ENCODE assay signal across 1 cellular context in genomic region chr2:112646791-112647720, GRCh38.
A peak's percentile ranks its signal among the peaks of the same experiment; 100 is the strongest.
TF ChIP-seq lines count a peak whose summit lies in the region.

No MANE protein-coding gene starts in this region.

TF ChIP-seq in HepG2, 621 proteins besides CTCF, POLR2A, EP300 and RAD21:
- 0 out of 2 replicates have a peak, but pooled peaks have one; percentile 19 for TF ChIP-seq PAXIP1 (CRISPR knock-in tag; conservative IDR thresholded peaks at IDR 0.05)
- TF ChIP-seq ZBTB14 (CRISPR knock-in tag; IDR thresholded peaks at IDR 0.05), result no peak
- 0 out of 2 replicates have a peak, but pooled peaks have one; percentile 17 for TF ChIP-seq POLR2G (IDR thresholded peaks at IDR 0.05; ENCODE audit: low read depth, low read length)
- TF ChIP-seq DNMT3B (CRISPR knock-in tag; conservative IDR thresholded peaks at IDR 0.05), result 0 out of 2 replicates have a peak, but pooled peaks have one; percentile 22
- no peak for TF ChIP-seq TFDP2 (CRISPR knock-in tag; IDR thresholded peaks at IDR 0.05)
- peak; percentile 57 for TF ChIP-seq PBX2 (CRISPR knock-in tag; IDR thresholded peaks at IDR 0.05)
- no peak for TF ChIP-seq RERE (CRISPR knock-in tag; IDR thresholded peaks at IDR 0.05; ENCODE audit: low read depth)
- TF ChIP-seq SIN3A (IDR thresholded peaks at IDR 0.05; ENCODE audit: borderline replicate concordance, low read depth, low read length), result 0 out of 2 replicates have a peak, but pooled peaks have one; percentile 33
- no peak for TF ChIP-seq IRF9 (CRISPR knock-in tag; IDR thresholded peaks at IDR 0.05; ENCODE audit: borderline replicate concordance)
- no peak for TF ChIP-seq CSRNP1 (CRISPR knock-in tag; IDR thresholded peaks at IDR 0.05)
- no peak for TF ChIP-seq RCOR2 (CRISPR knock-in tag; IDR thresholded peaks at IDR 0.05)
- TF ChIP-seq POLR2AphosphoS5 (IDR thresholded peaks at IDR 0.05; ENCODE audit: low read depth, low read length), result 0 out of 2 replicates have a peak, but pooled peaks have one; percentile 18
- TF ChIP-seq RNF2 (conservative IDR thresholded peaks at IDR 0.05; ENCODE audit: low read depth), result no peak
- TF ChIP-seq NFIC (IDR thresholded peaks at IDR 0.05; ENCODE audit: low read length), result 0 out of 2 replicates have a peak, but pooled peaks have one; percentile 9
- 0 out of 2 replicates have a peak, but pooled peaks have one; percentile 20 for TF ChIP-seq ZSCAN31 (CRISPR knock-in tag; IDR thresholded peaks at IDR 0.05; ENCODE audit: low read depth)
- no peak for TF ChIP-seq NFE2L1 (CRISPR knock-in tag; IDR thresholded peaks at IDR 0.05; ENCODE audit: borderline replicate concordance)
- no peak for TF ChIP-seq NFE2L2 (IDR thresholded peaks at IDR 0.05; ENCODE audit: low read length)
- no peak for TF ChIP-seq SAFB2 (CRISPR knock-in tag; IDR thresholded peaks at IDR 0.05; ENCODE audit: borderline replicate concordance, low read depth)
- TF ChIP-seq BORCS8-MEF2B (CRISPR knock-in tag; IDR thresholded peaks at IDR 0.05), result 0 out of 2 replicates have a peak, but pooled peaks have one; percentile 21
- no peak for TF ChIP-seq ZNF740 (CRISPR knock-in tag; IDR thresholded peaks at IDR 0.05)
- TF ChIP-seq FOXJ3 (CRISPR knock-in tag; IDR thresholded peaks at IDR 0.05; ENCODE audit: borderline replicate concordance), result 0 out of 2 replicates have a peak, but pooled peaks have one; percentile 18
- no peak for TF ChIP-seq ZNF230 (CRISPR knock-in tag; IDR thresholded peaks at IDR 0.05)
- peak; percentile 32; the same call in 1 of the 2 replicates for TF ChIP-seq MEIS1 (CRISPR knock-in tag; IDR thresholded peaks at IDR 0.05; ENCODE audit: borderline replicate concordance)
- TF ChIP-seq STAT5B (CRISPR knock-in tag; IDR thresholded peaks at IDR 0.05), result no peak
- no peak for TF ChIP-seq ONECUT2 (CRISPR knock-in tag; IDR thresholded peaks at IDR 0.05)
- no peak for TF ChIP-seq CERS6 (CRISPR knock-in tag; IDR thresholded peaks at IDR 0.05)
- no peak for TF ChIP-seq KLF15 (CRISPR knock-in tag; IDR thresholded peaks at IDR 0.05; ENCODE audit: borderline replicate concordance)
- no peak for TF ChIP-seq ZNF792 (CRISPR knock-in tag; IDR thresholded peaks at IDR 0.05)
- no peak for TF ChIP-seq ZNF569 (CRISPR knock-in tag; IDR thresholded peaks at IDR 0.05; ENCODE audit: borderline replicate concordance)
- no peak for TF ChIP-seq MIER2 (CRISPR knock-in tag; IDR thresholded peaks at IDR 0.05)
- no peak for TF ChIP-seq LBX2 (CRISPR knock-in tag; IDR thresholded peaks at IDR 0.05; ENCODE audit: borderline replicate concordance)
